20 cellular contexts compared by ENCODE assay signal in genomic region chr20:9070304-9070703, GRCh38. TPM values are rescaled to one million over a fixed set of nuclear protein-coding genes. Genes with fewer than 3 reads are reported as not detected.
DNase-seq lines count a peak whose midpoint lies in the region; ATAC-seq and TF ChIP-seq lines count a peak whose summit lies in the region.
"Had no signal": no experiment of that assay in that cellular context is flagged by ENCODE, and none has a peak within 500 bp of the region (broad histone marks: within the 10 kb centered on the region; RNA-seq: fewer than 3 reads in every experiment).

No MANE protein-coding gene starts in this region.

- in situ Hi-C loops in ACHN (cut with HindIII; ENCODE audit: low pct_ligation_motif_present, low pct_unique_long_range_greater_than_20kb, low sequenced_read_pairs) = no loop called here
- in situ Hi-C loops in KBM-7 (cut with MboI; ENCODE audit: low pct_unique_long_range_greater_than_20kb, low sequenced_read_pairs) = no loop called here

- TF ChIP-seq CTCF in HFFc6 (IDR thresholded peaks at IDR 0.05) (no peak), chondrocyte (IDR thresholded peaks at IDR 0.05) (no peak), mesothelial cell of epicardium (IDR thresholded peaks at IDR 0.05; ENCODE audit: unreplicated experiment) (no peak)

- peak; percentile 70 for DNase-seq in ACHN
- DNase-seq in HFFc6 = no peak
- DNase-seq in chondrocyte (ENCODE audit: low spot score) = no peak
- no peak for DNase-seq in mesothelial cell of epicardium (ENCODE audit: low spot score in 2 of 2, unreplicated experiment in 2 of 2)
- DNase-seq in left colon = no peak
- no peak for DNase-seq in KBM-7
- DNase-seq: activated CD4-positive, alpha-beta T cell treated with anti-CD3 and anti-CD28 coated beads, Interleukin-2, amount 50 U/mL, for 4 hours; activated naive CD8-positive, alpha-beta T cell treated with anti-CD3 and anti-CD28 coated beads, Interleukin-2, amount 50 U/mL, for 24 hours; activated T-cell treated with anti-CD3 and anti-CD28 coated beads, Interleukin-2, amount 50 U/mL, for 72 hours; DMS79 treated with DMSO at 0.1 percent for 48 hours; erythroblast; left lung; naive thymus-derived CD8-positive, alpha-beta T cell; NCI-H1105; right lobe of liver; stimulated activated CD4-positive, alpha-beta T cell treated with anti-CD3 and anti-CD28 coated beads, Interleukin-4, amount 100 ng/mL, for 24 hours; transverse colon had no signal

- H3K4me3 Mint-ChIP-seq in HFFc6 = peak overlapping the region; percentile 95
- H3K4me3 Mint-ChIP-seq in chondrocyte (ENCODE audit: unreplicated experiment) = peak overlapping the region; percentile 78
- H3K4me3 Mint-ChIP-seq in mesothelial cell of epicardium = peak overlapping the region; percentile 82
- H3K4me3 Mint-ChIP-seq: activated naive CD8-positive, alpha-beta T cell treated with anti-CD3 and anti-CD28 coated beads, Interleukin-2, amount 50 U/mL, for 24 hours; activated T-cell treated with anti-CD3 and anti-CD28 coated beads, Interleukin-2, amount 50 U/mL, for 72 hours had no signal

- ATAC-seq in HG03571 (IDR thresholded peaks at IDR 0.05; ENCODE audit: unreplicated experiment) (no peak), left colon (no peak), GM21737 (IDR thresholded peaks at IDR 0.05; ENCODE audit: unreplicated experiment) (no peak)
- ATAC-seq: activated naive CD8-positive, alpha-beta T cell treated with anti-CD3 and anti-CD28 coated beads, Interleukin-2, amount 50 U/mL, for 24 hours; activated T-cell treated with anti-CD3 and anti-CD28 coated beads, Interleukin-2, amount 50 U/mL, for 72 hours; HepG2; left lung; naive thymus-derived CD8-positive, alpha-beta T cell; right lobe of liver had no signal

- H3K36me3 Mint-ChIP-seq in HFFc6 (ENCODE audit: low read depth) (peaks cover 17% of the 10 kb centered on the region), chondrocyte (ENCODE audit: low read depth) (no peaks in the 10 kb centered on the region), mesothelial cell of epicardium (no peaks in the 10 kb centered on the region)

- H3K27ac Mint-ChIP-seq in HFFc6 (peak overlapping the region; percentile 86), chondrocyte (ENCODE audit: unreplicated experiment) (peak overlapping the region; percentile 3), mesothelial cell of epicardium (no peak overlapping the region)
- H3K27ac Mint-ChIP-seq: activated naive CD8-positive, alpha-beta T cell treated with anti-CD3 and anti-CD28 coated beads, Interleukin-2, amount 50 U/mL, for 24 hours; activated T-cell treated with anti-CD3 and anti-CD28 coated beads, Interleukin-2, amount 50 U/mL, for 72 hours; naive thymus-derived CD8-positive, alpha-beta T cell had no signal

- intact Hi-C loops in left colon (cut with DNase I, micrococcal nuclease) = loop anchor here in 1 of 2 donors (10.0 kb wide), 1 partner anchor 216 kb away; no protein-coding TSS in a partner anchor

- H3K9me3 Mint-ChIP-seq in HFFc6 = no peaks in the 10 kb centered on the region
- H3K9me3 Mint-ChIP-seq in chondrocyte (ENCODE audit: low read depth) = no peaks in the 10 kb centered on the region
- no peaks in the 10 kb centered on the region for H3K9me3 Mint-ChIP-seq in mesothelial cell of epicardium
- H3K9me3 Mint-ChIP-seq: activated T-cell treated with anti-CD3 and anti-CD28 coated beads, Interleukin-2, amount 50 U/mL, for 72 hours had no signal

- H3K27me3 Mint-ChIP-seq in HFFc6 (ENCODE audit: insufficient read depth) (no peaks in the 10 kb centered on the region), chondrocyte (ENCODE audit: low read depth) (no peaks in the 10 kb centered on the region), mesothelial cell of epicardium (ENCODE audit: low read depth) (no peaks in the 10 kb centered on the region)

- H3K4me1 Mint-ChIP-seq in HFFc6 (ENCODE audit: low read depth) (peaks cover 75% of the 10 kb centered on the region), chondrocyte (ENCODE audit: low read depth) (peaks cover 53% of the 10 kb centered on the region), mesothelial cell of epicardium (peaks cover 35% of the 10 kb centered on the region)

RNA-seq across cellular contexts. Expression of gene PLCB4, which starts 1.4 kb away (rescaled TPM):
- total RNA-seq in HFFc6 (2021; fragmentation: NEBNext Ultra II Directional; extraction: Animal tissue kit (Norgen Biotek cat#: 25700)) = 10 to 100 TPM; 71.8 to 95.7 (median 79.1) TPM
- total RNA-seq in chondrocyte (13.3 to 26.1 TPM (median 13.3 TPM) in 3 replicates), mesothelial cell of epicardium (14.0 to 15.6 TPM (median 15.1 TPM) in 3 replicates), left colon (10 to 100 TPM; 45.3 to 58.2 TPM)
- total RNA-seq: activated T-cell treated with anti-CD3 and anti-CD28 coated beads, Interleukin-2, amount 50 U/mL, for 72 hours; HepG2; naive thymus-derived CD8-positive, alpha-beta T cell had no signal
